In genomic region chr12:62957233-62957953, GRCh38 we compare ENCODE assay signal across 15 cellular contexts. TPM values are rescaled to one million over a fixed set of nuclear protein-coding genes. Genes with fewer than 3 reads are reported as not detected.
DNase-seq lines count a peak whose midpoint lies in the region; ATAC-seq and TF ChIP-seq lines count a peak whose summit lies in the region.
"Had no signal": no experiment of that assay in that cellular context is flagged by ENCODE, and none has a peak within 500 bp of the region (broad histone marks: within the 10 kb centered on the region; RNA-seq: fewer than 3 reads in every experiment).

No MANE protein-coding gene starts in this region.

- H3K27ac ChIP-seq in mesendoderm (ENCODE audit: low read depth, low read length), result no peak overlapping the region
- H3K27ac ChIP-seq in heart right ventricle, result no peak overlapping the region
- H3K27ac ChIP-seq: gastrocnemius medialis, SJCRH30, upper lobe of right lung had no signal

- H4K8ac ChIP-seq in mesendoderm (ENCODE audit: low read depth, low read length), result no peak overlapping the region

- WGBS in mesendoderm (ENCODE audit: extremely low coverage, insufficient coverage, low lambda C conversion rate), result no CpG with 5 or more reads among the region's 2 CpGs
- 76 to 85% methylated on average over 2 of the region's 2 CpGs for WGBS in heart right ventricle, 2 donors

- peak; percentile 18 for DNase-seq in Daoy (ENCODE audit: low read depth)
- peak; percentile 67 for DNase-seq in LNCaP clone FGC (ENCODE audit: low read depth)
- DNase-seq in choroid plexus epithelial cell (ENCODE audit: low read depth), result peak; percentile 82
- DNase-seq in mesendoderm, result peak; percentile 39
- DNase-seq in heart right ventricle, result no peak
- no peak for DNase-seq in SHP77 treated with DMSO at 0.1 percent for 48 hours (lab: John Stamatoyannopoulos, UW)
- DNase-seq: activated T-cell treated with anti-CD3 and anti-CD28 coated beads, Interleukin-2, amount 50 U/mL, for 72 hours; gastrocnemius medialis; GF-D8; upper lobe of right lung had no signal

- no peak overlapping the region for H3K18ac ChIP-seq in mesendoderm (ENCODE audit: low read length)

- H3K4ac ChIP-seq in mesendoderm (ENCODE audit: low read depth, low read length), result no peak overlapping the region

- H3K9me3 ChIP-seq in heart right ventricle, result no peaks in the 10 kb centered on the region
- H3K9me3 ChIP-seq: gastrocnemius medialis, SJCRH30, upper lobe of right lung had no signal

- H3K36me3 ChIP-seq in mesendoderm (ENCODE audit: control insufficient read depth, insufficient read depth, low read length), result no peaks in the 10 kb centered on the region
- no peaks in the 10 kb centered on the region for H3K36me3 ChIP-seq in heart right ventricle
- H3K36me3 ChIP-seq: gastrocnemius medialis, SJCRH30, upper lobe of right lung had no signal

- no peak overlapping the region for H3K4me3 ChIP-seq in LNCaP clone FGC (ENCODE audit: low read depth, low read length)
- no peak overlapping the region for H3K4me3 ChIP-seq in choroid plexus epithelial cell (ENCODE audit: low read depth, low read length)
- no peak overlapping the region for H3K4me3 ChIP-seq in mesendoderm (ENCODE audit: low read length)
- H3K4me3 ChIP-seq in heart right ventricle, result no peak overlapping the region
- H3K4me3 ChIP-seq: gastrocnemius medialis, SJCRH30, upper lobe of right lung had no signal

- no peak for ATAC-seq in GM19324 (IDR thresholded peaks at IDR 0.05; ENCODE audit: low FRiP score, unreplicated experiment)
- ATAC-seq in HG03280 (IDR thresholded peaks at IDR 0.05; ENCODE audit: unreplicated experiment), result no peak
- no peak for ATAC-seq in heart right ventricle
- ATAC-seq: activated CD4-positive, CD25-positive, alpha-beta regulatory T cell treated with anti-CD3 and anti-CD28 coated beads, Interleukin-2, amount 50 U/mL, for 24 hours; activated T-cell treated with anti-CD3 and anti-CD28 coated beads, Interleukin-2, amount 50 U/mL, for 72 hours; gastrocnemius medialis; upper lobe of right lung had no signal

- no peak overlapping the region for H3K4me2 ChIP-seq in mesendoderm (ENCODE audit: low read length)

- intact Hi-C loops in heart right ventricle (cut with DNase I), result no loop called here

- no peak for TF ChIP-seq CTCF in LNCaP clone FGC (IDR thresholded peaks at IDR 0.05; ENCODE audit: control insufficient read depth, extremely low read depth, insufficient read depth)
- no peak for TF ChIP-seq CTCF in choroid plexus epithelial cell (conservative IDR thresholded peaks at IDR 0.05; ENCODE audit: low read depth, low read length)
- no peak for TF ChIP-seq CTCF in heart right ventricle (IDR thresholded peaks at IDR 0.05)

- no peaks in the 10 kb centered on the region for H3K27me3 ChIP-seq in mesendoderm (ENCODE audit: insufficient read depth, low read length, poor library complexity)
- no peaks in the 10 kb centered on the region for H3K27me3 ChIP-seq in heart right ventricle
- H3K27me3 ChIP-seq: gastrocnemius medialis, SJCRH30, upper lobe of right lung had no signal

- H3K9ac ChIP-seq in mesendoderm (ENCODE audit: low read length), result no peak overlapping the region

- no peak overlapping the region for H4K5ac ChIP-seq in mesendoderm (ENCODE audit: low read length)

- H3K4me1 ChIP-seq in mesendoderm (ENCODE audit: control insufficient read depth, low read depth, low read length) (no peaks in the 10 kb centered on the region), heart right ventricle (no peaks in the 10 kb centered on the region)
- H3K4me1 ChIP-seq: upper lobe of right lung had no signal

- H3K79me2 ChIP-seq in mesendoderm (ENCODE audit: control insufficient read depth, insufficient read depth, low read length), result no peaks in the 10 kb centered on the region

- no peaks in the 10 kb centered on the region for H3K79me1 ChIP-seq in mesendoderm (ENCODE audit: low read length)

- H2BK5ac ChIP-seq in mesendoderm (ENCODE audit: low read length), result no peak overlapping the region

- no peak overlapping the region for H3K23ac ChIP-seq in mesendoderm (ENCODE audit: low read length)

- no peak overlapping the region for H3K56ac ChIP-seq in mesendoderm (ENCODE audit: low read length)

- H2BK15ac ChIP-seq in mesendoderm (replicated peaks; ENCODE audit: low read depth), result no peak overlapping the region

- H2BK120ac ChIP-seq in mesendoderm (ENCODE audit: low read depth, low read length), result no peak overlapping the region

- no peak overlapping the region for H2AK5ac ChIP-seq in mesendoderm (ENCODE audit: low read length)

RNA-seq across cellular contexts. Expression of gene PPM1H, which starts 22.4 kb away (rescaled TPM):
- 9.7 and 9.8 TPM in 2 replicates for total RNA-seq in Daoy (2014; rRNA removed; shearing (Covaris generic))
- polyA plus RNA-seq in mesendoderm (2013, experiment 1 of 2), result 15.7 TPM
- polyA plus RNA-seq in mesendoderm (2013, experiment 2 of 2), result 15.2 TPM
- total RNA-seq in heart right ventricle, result 1 to 10 TPM; 4.4 to 7.1 (median 5.5) TPM
- 1 to 10 TPM in 1 of 2 donors, under 1 TPM in 1; 0.62 to 1.5 TPM for polyA plus RNA-seq in heart right ventricle
- total RNA-seq: activated T-cell treated with anti-CD3 and anti-CD28 coated beads, Interleukin-2, amount 50 U/mL, for 72 hours; B cell had no signal

Comparison
In these comparisons a context has a peak if more than half of its experiments do, and no peak if none do; other contexts are left out.
1. DNase-seq: peak in Daoy (single experiment), LNCaP clone FGC (single experiment), choroid plexus epithelial cell (single experiment) and mesendoderm (single experiment); none in heart right ventricle (0 of 2) and SHP77 treated with DMSO at 0.1 percent for 48 hours (single experiment).